In the genomic region with DNA sequence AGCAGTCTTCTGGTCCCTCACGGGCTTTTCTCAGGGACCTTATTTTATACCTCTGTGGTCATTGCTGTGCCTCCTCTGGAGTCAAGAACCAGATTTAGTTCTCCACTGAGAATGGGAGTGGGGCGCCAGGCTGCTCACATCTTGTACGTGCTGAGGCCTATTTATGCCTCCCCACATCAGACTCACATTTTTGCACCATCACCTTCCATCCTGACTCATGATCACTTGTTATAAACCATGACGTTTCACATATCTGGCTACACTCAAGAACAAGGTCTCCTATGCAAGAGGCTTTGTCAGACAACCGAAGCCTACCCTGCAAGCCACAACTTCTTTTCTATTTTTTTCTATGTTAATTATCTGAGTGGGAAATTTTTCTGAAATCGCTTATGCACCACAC, we compare ENCODE assay signal across 23 cellular contexts. TPM values are rescaled to one million over a fixed set of nuclear protein-coding genes. Genes with fewer than 3 reads are reported as not detected.
DNase-seq lines count a peak whose midpoint lies in the region; ATAC-seq and TF ChIP-seq lines count a peak whose summit lies in the region.
"Had no signal": no experiment of that assay in that cellular context is flagged by ENCODE, and none has a peak within 500 bp of the region (broad histone marks: within the 10 kb centered on the region; RNA-seq: fewer than 3 reads in every experiment).

No MANE protein-coding gene starts in this region.

- ATAC-seq in thoracic aorta (ENCODE audit: insufficient number of reproducible peaks, low FRiP score, low read depth), result peak; percentile 64
- ATAC-seq in HG02981 (IDR thresholded peaks at IDR 0.05; ENCODE audit: unreplicated experiment), result no peak
- no peak for ATAC-seq in GM21786 (IDR thresholded peaks at IDR 0.05; ENCODE audit: unreplicated experiment)
- ATAC-seq: heart right ventricle; K562; left ventricle myocardium superior; stimulated activated naive B cell treated with anti-CD40 and anti-IgM and Interleukin-4, amounts not matched to agents 10 μg/mL and 1 μg/mL and 100 μg/mL, for 72 hours; WTC11 had no signal

- H3K9ac ChIP-seq in muscle layer of colon (ENCODE audit: low read length), result no peak overlapping the region

- H3K36me3 ChIP-seq in muscle layer of colon (ENCODE audit: insufficient read depth, low read length) (peaks cover 4% of the 10 kb centered on the region), thoracic aorta (peaks cover 4% of the 10 kb centered on the region)
- H3K36me3 ChIP-seq: colonic mucosa, heart right ventricle, upper lobe of left lung had no signal

- peak; percentile 30 for DNase-seq in HT1080 (ENCODE audit: low read depth)
- DNase-seq in caudate nucleus (lab: John Stamatoyannopoulos, UW), result no peak
- peak; percentile 21 for DNase-seq in thoracic aorta (ENCODE audit: low spot score)
- no peak for DNase-seq in NCI-H2081 (lab: John Stamatoyannopoulos, UW)
- DNase-seq in HK-2 (ENCODE audit: unreplicated experiment), result no peak
- DNase-seq: ACHN; activated CD4-positive, alpha-beta T cell treated with anti-CD3 and anti-CD28 coated beads, Interleukin-2, amount 50 U/mL, for 48 hours; activated effector memory CD4-positive, alpha-beta T cell treated with Interleukin-2 at 50 U/mL for 16 hours; colonic mucosa; EL; endodermal cell; heart right ventricle; left ventricle myocardium superior; NCI-H526 treated with DMSO at 0.1 percent for 48 hours; stimulated activated naive B cell treated with anti-CD40 and anti-IgM and Interleukin-4, amounts not matched to agents 10 μg/mL and 1 μg/mL and 100 μg/mL, for 72 hours; T-helper 9 cell; upper lobe of left lung had no signal

- H3K27ac ChIP-seq in caudate nucleus (ENCODE audit: low read depth, low read length) (peak overlapping the region; percentile 99), muscle layer of colon (ENCODE audit: low read depth, low read length) (peak overlapping the region; percentile 89), thoracic aorta (peak overlapping the region; percentile 85 to 88)
- H3K27ac ChIP-seq: heart right ventricle, skin epidermis, upper lobe of left lung had no signal

- no peak overlapping the region for H3K4me3 ChIP-seq in muscle layer of colon (ENCODE audit: low read depth in 1 of 2, low read length in 2 of 2)
- H3K4me3 ChIP-seq in thoracic aorta, result no peak overlapping the region
- H3K4me3 ChIP-seq: colonic mucosa, heart right ventricle, K562, skin epidermis, upper lobe of left lung had no signal

- H3K9me3 ChIP-seq in muscle layer of colon (ENCODE audit: low read length), result no peaks in the 10 kb centered on the region
- H3K9me3 ChIP-seq in thoracic aorta, result no peaks in the 10 kb centered on the region
- H3K9me3 ChIP-seq: colonic mucosa, upper lobe of left lung had no signal

- TF ChIP-seq CTCF in thoracic aorta (IDR thresholded peaks at IDR 0.05), result no peak

- H3K27me3 ChIP-seq in muscle layer of colon (ENCODE audit: control insufficient read depth in 1 of 2, insufficient read depth in 2 of 2, low read length in 2 of 2), result no peaks in the 10 kb centered on the region
- H3K27me3 ChIP-seq in thoracic aorta (replicated peaks; ENCODE audit: insufficient read depth), result no peaks in the 10 kb centered on the region
- H3K27me3 ChIP-seq: colonic mucosa, upper lobe of left lung had no signal

- H3K4me1 ChIP-seq in muscle layer of colon (ENCODE audit: insufficient read depth, low read length) (peaks cover 74% of the 10 kb centered on the region), thoracic aorta (ENCODE audit: control insufficient read depth in 1 of 2, low read depth in 2 of 2) (peaks cover 33 to 73% of the 10 kb centered on the region in 2 donors)
- H3K4me1 ChIP-seq: heart right ventricle, upper lobe of left lung had no signal

RNA-seq across cellular contexts. Expression of gene PRUNE2, which starts 10.7 kb away (rescaled TPM):
- total RNA-seq in HT1080 (2014; rRNA removed; shearing (Covaris generic)), result 0.50 and 0.59 TPM in 2 replicates
- 0.36 and 0.55 TPM in 2 replicates for polyA plus RNA-seq in HT1080 (2015; cell fraction: cytosol; rRNA removed)
- polyA plus RNA-seq in HT1080 (2015; cell fraction: nucleus; rRNA removed), result 0.74 and 1.3 TPM in 2 replicates
- total RNA-seq in thoracic aorta, result 100 to 1,000 TPM; 360 to 420 TPM

Comparison
In these comparisons a context has a peak if more than half of its experiments do, and no peak if none do; other contexts are left out.
1. DNase-seq: peak in HT1080 (single experiment) and thoracic aorta (single experiment); none in caudate nucleus (0 of 61), NCI-H2081 (0 of 2) and HK-2 (single experiment).
2. RNA of gene PRUNE2, which starts 10.7 kb away (total RNA-seq): 360 to 420 TPM in thoracic aorta; 0.50 to 0.59 TPM in HT1080; every median in the first group is over 100 times any median in the second.
3. Peak in every context shown above with its lines, with median percentiles within 50 percentile points of each other: H3K27ac ChIP-seq.